In genomic region chr14:91284146-91284790, GRCh38 we compare ENCODE assay signal across 11 cellular contexts. TPM values are rescaled to one million over a fixed set of nuclear protein-coding genes. Genes with fewer than 3 reads are reported as not detected.
DNase-seq lines count a peak whose midpoint lies in the region; ATAC-seq and TF ChIP-seq lines count a peak whose summit lies in the region.
"Had no signal": no experiment of that assay in that cellular context is flagged by ENCODE, and none has a peak within 500 bp of the region (broad histone marks: within the 10 kb centered on the region; RNA-seq: fewer than 3 reads in every experiment).

No MANE protein-coding gene starts in this region.

- H3K27ac Mint-ChIP-seq in naive B cell = peak overlapping the region in 5 of 6 donors; percentile 34 to 94 (median 79)

- H3K36me3 Mint-ChIP-seq in naive B cell = peaks cover 9 to 42% of the 10 kb centered on the region in 2 donors

- DNase-seq in AG20443 (ENCODE audit: low spot score) (peak; percentile 94), HS-5 (ENCODE audit: low read depth) (peak; percentile 33), cardiac fibroblast (ENCODE audit: low read depth in 2 of 2) (peak; percentile 78 to 81), naive B cell (no peak), KG1 (lab: John Stamatoyannopoulos, UW) (no peak), GM20000 (ENCODE audit: low spot score) (no peak), NCI-H1105 (lab: John Stamatoyannopoulos, UW) (no peak), GM10266 (ENCODE audit: extremely low spot score) (no peak)
- DNase-seq: effector memory CD4-positive, alpha-beta T cell; NCI-H187 treated with DMSO at 0.1 percent for 48 hours had no signal

- H3K27me3 Mint-ChIP-seq in naive B cell = no peaks in the 10 kb centered on the region

- TF ChIP-seq CTCF in cardiac fibroblast (IDR thresholded peaks at IDR 0.05; ENCODE audit: low read depth, low read length) = no peak
- no peak for TF ChIP-seq CTCF in GM20000 (IDR thresholded peaks at IDR 0.05; ENCODE audit: extremely low read depth, missing control alignments)
- no peak for TF ChIP-seq CTCF in GM10266 (IDR thresholded peaks at IDR 0.05; ENCODE audit: control insufficient read depth, insufficient read depth, low read depth, missing control alignments)

- H3K4me3 Mint-ChIP-seq in naive B cell = peak overlapping the region in 5 of 8 donors; percentile 13 to 75 (median 61)
- H3K4me3 Mint-ChIP-seq: nephron had no signal

- ATAC-seq in naive B cell (ENCODE audit: low read depth in 2 of 2) = no peak

- no peak overlapping the region for H3K4me3 ChIP-seq in cardiac fibroblast (replicated peaks in 1 of 2; ENCODE audit: low read depth in 2 of 2, low read length in 2 of 2)

- peaks cover 0 to 3% (median 0%) of the 10 kb centered on the region in 7 donors for H3K9me3 Mint-ChIP-seq in naive B cell
- H3K9me3 Mint-ChIP-seq: nephron had no signal

- peaks cover 22 to 32% (median 25%) of the 10 kb centered on the region in 3 donors for H3K4me1 Mint-ChIP-seq in naive B cell

RNA-seq across cellular contexts. Expression of gene GPR68, which starts 39.8 kb away (rescaled TPM):
- under 1 TPM in 5 of 6 donors, not detected in 1; 0.11 to 0.58 (median 0.23) TPM for polyA plus RNA-seq in naive B cell (ENCODE audit: low read depth in 6 of 6)

Comparison
In these comparisons a context has a peak if more than half of its experiments do, and no peak if none do; other contexts are left out.
1. DNase-seq: peak in AG20443 (single experiment), HS-5 (single experiment) and cardiac fibroblast (2 of 2); none in naive B cell (single experiment), KG1 (single experiment), GM20000 (single experiment), NCI-H1105 (single experiment) and GM10266 (single experiment).